9 cellular contexts compared by ENCODE assay signal in the genomic region with DNA sequence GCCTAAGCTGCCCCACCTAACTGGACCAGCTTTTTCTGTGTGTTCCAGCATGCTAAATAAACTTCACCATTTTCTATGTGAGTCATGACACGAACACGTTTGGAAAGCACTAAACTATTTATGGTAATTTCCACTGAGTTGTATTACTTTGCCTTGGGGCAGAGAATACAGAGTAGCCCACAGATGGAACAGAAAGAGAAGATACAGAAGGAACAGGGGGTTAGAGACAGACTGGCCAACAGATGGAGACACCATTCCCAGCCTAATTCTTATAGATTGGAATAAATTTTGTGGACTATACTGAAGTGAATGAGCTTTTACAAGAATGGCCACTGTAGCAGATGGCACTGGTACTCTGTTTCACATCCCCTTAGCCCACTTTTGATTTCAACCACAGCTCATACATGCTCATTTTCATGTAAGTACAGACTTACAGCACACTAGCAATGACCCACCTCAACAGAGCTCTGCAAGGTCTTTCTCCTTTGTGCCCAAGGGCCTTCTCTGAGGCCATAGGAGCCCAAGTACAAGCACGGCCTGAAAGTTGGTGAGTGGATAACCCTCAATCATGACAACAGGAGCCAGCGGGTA. TPM values are rescaled to one million over a fixed set of nuclear protein-coding genes. Genes with fewer than 3 reads are reported as not detected.
DNase-seq lines count a peak whose midpoint lies in the region; ATAC-seq and TF ChIP-seq lines count a peak whose summit lies in the region.
"Had no signal": no experiment of that assay in that cellular context is flagged by ENCODE, and none has a peak within 500 bp of the region (broad histone marks: within the 10 kb centered on the region; RNA-seq: fewer than 3 reads in every experiment).

No MANE protein-coding gene starts in this region.

- H2AFZ ChIP-seq in mammary epithelial cell (ENCODE audit: low read depth, low read length), result peak overlapping the region; percentile 75

- dilution Hi-C loops in mammary epithelial cell (cut with HindIII; ENCODE audit: low sequenced_read_pairs), result no loop called here

- H3K4me3 ChIP-seq in mammary epithelial cell (replicated peaks in 1 of 3; ENCODE audit: insufficient read depth in 1 of 3, low read depth in 2 of 3, low read length in 3 of 3), result no peak overlapping the region
- H3K4me3 ChIP-seq in heart right ventricle, result no peak overlapping the region

- no peaks in the 10 kb centered on the region for H4K20me1 ChIP-seq in mammary epithelial cell (ENCODE audit: insufficient read depth, low read length)

- no peaks in the 10 kb centered on the region for H3K9me3 ChIP-seq in mammary epithelial cell (replicated peaks; ENCODE audit: insufficient read depth, low read length)
- peaks cover 0 to 8% (median 0%) of the 10 kb centered on the region in 11 donors for H3K9me3 ChIP-seq in heart right ventricle

- H3K27me3 ChIP-seq in mammary epithelial cell (ENCODE audit: insufficient read depth, low read length) (no peaks in the 10 kb centered on the region), heart right ventricle (no peaks in the 10 kb centered on the region)

- H3K36me3 ChIP-seq in mammary epithelial cell (ENCODE audit: insufficient read depth, low read length), result no peaks in the 10 kb centered on the region
- H3K36me3 ChIP-seq in heart right ventricle, result no peaks in the 10 kb centered on the region

- CTCF ChIA-PET in mammary epithelial cell (lab: Charles Lee; ENCODE audit: low non-redundant PET), result no interaction called here

- no peak for TF ChIP-seq CTCF in mammary epithelial cell (conservative IDR thresholded peaks at IDR 0.05 in 1 of 2, IDR thresholded peaks at IDR 0.05 in 1 of 2; ENCODE audit: extremely low read depth in 1 of 2, insufficient read depth in 1 of 2, low read depth in 1 of 2, low read length in 2 of 2)
- TF ChIP-seq CTCF in heart right ventricle (IDR thresholded peaks at IDR 0.05), result no peak

- no peak overlapping the region for H3K9ac ChIP-seq in mammary epithelial cell (ENCODE audit: insufficient read depth, low read length)

- intact Hi-C loops in mammary epithelial cell (cut with micrococcal nuclease), result no loop called here
- intact Hi-C loops in heart right ventricle (cut with DNase I), result no loop called here

- H3K4me1 ChIP-seq in mammary epithelial cell (ENCODE audit: insufficient read depth, low read length), result peaks cover 14% of the 10 kb centered on the region
- peaks cover 0 to 7% (median 0%) of the 10 kb centered on the region in 9 donors for H3K4me1 ChIP-seq in heart right ventricle

- DNase-seq in COLO829 (ENCODE audit: low spot score) (peak; percentile 40), mammary epithelial cell (peak; percentile 84), heart right ventricle (no peak), UCSD-AML1 (lab: John Stamatoyannopoulos, UW; ENCODE audit: unreplicated experiment) (no peak), NCI-H1436 treated with DMSO at 0.1 percent for 48 hours (lab: John Stamatoyannopoulos, UW) (no peak), SHP77 treated with DMSO at 0.1 percent for 48 hours (lab: John Stamatoyannopoulos, UW) (no peak)

- H3K27ac ChIP-seq in mammary epithelial cell (ENCODE audit: insufficient read depth, low read depth, low read length) (no peak overlapping the region), heart right ventricle (no peak overlapping the region)

- peak; percentile 96 for ATAC-seq in GM19455 (IDR thresholded peaks at IDR 0.05; ENCODE audit: unreplicated experiment)
- peak; percentile 96 for ATAC-seq in HG03139 (IDR thresholded peaks at IDR 0.05; ENCODE audit: unreplicated experiment)
- no peak for ATAC-seq in heart right ventricle

- 33% methylated on average over 3 of the region's 4 CpGs for WGBS in mammary epithelial cell (ENCODE audit: low coverage, missing lambda C conversion rate)
- whole genome bisulfite sequencing in heart right ventricle, 2 donors, result 63 to 70% methylated on average over 4 of the region's 4 CpGs

- no TSS peak for BruUV-seq in mammary epithelial cell (replicated peaks; lab: Mats Ljungman, UMichigan)

- peak overlapping the region; percentile 26 for H3K4me2 ChIP-seq in mammary epithelial cell (ENCODE audit: insufficient read depth, low read depth, low read length)

- in situ Hi-C loops in mammary epithelial cell (cut with MboI; ENCODE audit: low sequenced_read_pairs in 2 of 2), result no loop called here

- no peaks in the 10 kb centered on the region for H3K79me2 ChIP-seq in mammary epithelial cell (ENCODE audit: insufficient read depth, low read length)

RNA-seq across cellular contexts. Expression of a gene that starts 13.1 kb away (rescaled TPM):
- total RNA-seq in mammary epithelial cell (10 to 100 TPM; 11.3 to 47.6 TPM), heart right ventricle (10 to 100 TPM; 53.9 to 69.7 (median 60.4) TPM)
- polyA plus RNA-seq in mammary epithelial cell (35.1 TPM), heart right ventricle (10 to 100 TPM in 1 of 2 donors, 1 to 10 TPM in 1; 5.9 to 11.8 TPM)
- 46.5 TPM for polyA minus RNA-seq in mammary epithelial cell

RNA-seq across cellular contexts. Expression of a gene that starts 26.8 kb away (rescaled TPM):
- 1 to 10 TPM; 3.2 to 6.2 TPM for total RNA-seq in mammary epithelial cell
- 1.4 TPM for polyA plus RNA-seq in mammary epithelial cell
- 7.8 TPM for polyA minus RNA-seq in mammary epithelial cell
- 10 to 100 TPM in 1 of 10 donors, 1 to 10 TPM in 9; 5.1 to 10.6 (median 6.8) TPM for total RNA-seq in heart right ventricle
- polyA plus RNA-seq in heart right ventricle, result 1 to 10 TPM in 1 of 2 donors, under 1 TPM in 1; 0.61 to 2.2 TPM
- total RNA-seq: endothelial cell of umbilical vein had no signal

RNA-seq across cellular contexts. Expression of a gene that starts 38.4 kb away (rescaled TPM):
- total RNA-seq in mammary epithelial cell, result not detected
- polyA plus RNA-seq in mammary epithelial cell, result not detected
- not detected for polyA minus RNA-seq in mammary epithelial cell
- total RNA-seq in heart right ventricle, result 1 to 10 TPM in 1 of 10 donors, under 1 TPM in 4, not detected in 5; 0.09 to 3.1 (median 0.20) TPM
- polyA plus RNA-seq in heart right ventricle, result under 1 TPM; 0.01 to 0.15 TPM
- total RNA-seq: endothelial cell of umbilical vein had no signal
- polyA plus RNA-seq: endothelial cell of umbilical vein had no signal

Comparison
In these comparisons a context has a peak if more than half of its experiments do, and no peak if none do; other contexts are left out.
1. DNase-seq: peak in COLO829 (single experiment) and mammary epithelial cell (single experiment); none in heart right ventricle (0 of 2), UCSD-AML1 (single experiment), NCI-H1436 treated with DMSO at 0.1 percent for 48 hours (single experiment) and SHP77 treated with DMSO at 0.1 percent for 48 hours (single experiment).
2. ATAC-seq: peak in GM19455 (single experiment) and HG03139 (single experiment); none in heart right ventricle (0 of 8).